1 cellular context compared by ENCODE assay signal in genomic region chr1:95451054-95451453, GRCh38.
TF ChIP-seq lines count a peak whose summit lies in the region.

No MANE protein-coding gene starts in this region.

TF ChIP-seq in GM12878, 131 proteins besides CTCF, POLR2A, EP300 and RAD21 (continued from another document):
- TF ChIP-seq MLLT1 (IDR thresholded peaks at IDR 0.05) (no peak), RB1 (IDR thresholded peaks at IDR 0.05; ENCODE audit: borderline replicate concordance) (no peak), ZNF207 (IDR thresholded peaks at IDR 0.05; ENCODE audit: borderline replicate concordance) (no peak), FOS (IDR thresholded peaks at IDR 0.05; ENCODE audit: borderline replicate concordance, extremely low read depth, insufficient read length) (no peak), SREBF2 (IDR thresholded peaks at IDR 0.05; ENCODE audit: low read length) (no peak), HCFC1 (IDR thresholded peaks at IDR 0.05; ENCODE audit: low read length) (no peak), ZBTB11 (CRISPR knock-in tag; IDR thresholded peaks at IDR 0.05) (no peak), E2F4 (IDR thresholded peaks at IDR 0.05; ENCODE audit: low read depth, low read length) (no peak), PRDM15 (CRISPR knock-in tag; IDR thresholded peaks at IDR 0.05) (no peak), KDM1A (IDR thresholded peaks at IDR 0.05; ENCODE audit: borderline replicate concordance) (no peak), SRF (IDR thresholded peaks at IDR 0.05; ENCODE audit: low read depth in 2 of 2, low read length in 2 of 2) (no peak), PML (IDR thresholded peaks at IDR 0.05; ENCODE audit: low read length) (no peak)
